In genomic region chr9:131099845-131100244, GRCh38 we compare ENCODE assay signal across 1 cellular context.
A peak's percentile ranks its signal among the peaks of the same experiment; 100 is the strongest.
TF ChIP-seq lines count a peak whose summit lies in the region.

No MANE protein-coding gene starts in this region.

TF ChIP-seq in WTC11, 78 proteins besides CTCF, POLR2A, EP300 and RAD21:
- peak; percentile 96 for TF ChIP-seq ZNF121 (CRISPR knock-in tag; IDR thresholded peaks at IDR 0.05)
